ENCODE assay signal across 8 cellular contexts in the genomic region with DNA sequence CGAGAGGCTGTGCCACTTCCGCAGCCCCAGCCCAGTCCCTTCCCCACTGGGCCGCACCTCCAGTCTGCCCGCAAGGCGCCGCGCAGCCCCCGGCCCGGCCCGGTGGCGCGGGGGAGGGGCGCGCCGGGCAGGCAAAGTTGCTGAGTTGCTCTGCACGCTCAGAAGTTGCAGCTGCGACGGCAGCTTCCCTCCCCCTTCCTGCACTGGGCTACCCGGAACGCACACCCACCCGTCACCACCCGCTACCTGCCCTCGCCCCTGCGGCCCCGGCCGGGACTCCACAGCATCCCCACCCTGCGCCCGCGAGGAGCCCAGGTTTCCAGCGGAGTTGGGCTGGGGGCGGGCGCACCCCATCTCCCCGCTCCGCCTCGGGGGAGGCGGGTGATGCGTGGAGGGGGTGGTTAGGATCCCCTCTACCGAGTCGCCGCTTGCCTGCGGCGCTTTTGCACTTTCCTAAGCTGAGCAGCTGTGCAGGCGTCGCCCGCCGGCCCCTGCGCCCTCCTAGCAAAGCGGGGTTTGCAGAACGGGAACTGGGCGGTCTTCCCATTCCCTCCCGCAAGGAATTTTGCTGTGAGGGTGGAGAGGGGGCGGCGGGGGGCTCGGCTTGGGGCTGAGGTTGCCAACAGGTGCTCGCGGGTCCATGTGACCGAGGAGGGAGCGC. TPM values are rescaled to one million over a fixed set of nuclear protein-coding genes. Genes with fewer than 3 reads are reported as not detected.
DNase-seq lines count a peak whose midpoint lies in the region; ATAC-seq and TF ChIP-seq lines count a peak whose summit lies in the region.

No MANE protein-coding gene starts in this region.

- H3K9me3 ChIP-seq in OCI-LY3 (ENCODE audit: insufficient read depth, low read length) (no peaks in the 10 kb centered on the region), Karpas-422 (ENCODE audit: low read length) (no peaks in the 10 kb centered on the region)

- POLR2A ChIA-PET in GM10248 (lab: Yijun Ruan, JAX), result interaction anchor here (1.1 kb wide), 1 partner anchor 664 kb away, joined by 5 read pairs; no protein-coding TSS in a partner anchor

- peak overlapping the region; percentile 94 for H3K4me2 ChIP-seq in OCI-LY3 (ENCODE audit: low read length)
- no peak overlapping the region for H3K4me2 ChIP-seq in Karpas-422 (ENCODE audit: low read depth, low read length, poor library complexity, severe bottlenecking)

- H3K4me1 ChIP-seq in OCI-LY3 (ENCODE audit: low read length), result peaks cover 21% of the 10 kb centered on the region
- H3K4me1 ChIP-seq in Karpas-422 (ENCODE audit: low read length), result peaks cover 2% of the 10 kb centered on the region

- peaks cover 5% of the 10 kb centered on the region for H3K4me1 Mint-ChIP-seq in activated naive CD4-positive, alpha-beta T cell treated with anti-CD3 and anti-CD28 coated beads, Interleukin-2, amount 10 ng/mL, durations not matched to agents 7 days and 5 days

- peak overlapping the region; percentile 91 for H3K4me3 ChIP-seq in OCI-LY3 (ENCODE audit: low read length)
- no peak overlapping the region for H3K4me3 ChIP-seq in Karpas-422 (ENCODE audit: low read length)

- H3K9ac ChIP-seq in OCI-LY3 (ENCODE audit: low read length) (peak overlapping the region; percentile 77), Karpas-422 (ENCODE audit: low read length) (no peak overlapping the region)

- CTCF ChIA-PET in GM10248 (lab: Yijun Ruan, JAX), result no interaction called here
- CTCF ChIA-PET in activated naive CD4-positive, alpha-beta T cell treated with anti-CD3 and anti-CD28 coated beads, Interleukin-2, amount 10 ng/mL, durations not matched to agents 7 days and 5 days (lab: Charles Lee), result no interaction called here

- TF ChIP-seq CTCF in GM10248 (IDR thresholded peaks at IDR 0.05; ENCODE audit: control extremely low read depth, extremely low read depth, low read depth, missing control alignments) (no peak), OCI-LY3 (IDR thresholded peaks at IDR 0.05; ENCODE audit: low read depth, low read length) (no peak)

- H2AFZ ChIP-seq in OCI-LY3 (ENCODE audit: low read depth, low read length) (peak overlapping the region; percentile 92), Karpas-422 (ENCODE audit: low read length) (no peak overlapping the region)

- no peak overlapping the region for H3K27ac Mint-ChIP-seq in activated naive CD4-positive, alpha-beta T cell treated with anti-CD3 and anti-CD28 coated beads, Interleukin-2, amount 10 ng/mL, durations not matched to agents 7 days and 5 days

- no peaks in the 10 kb centered on the region for H3K36me3 ChIP-seq in OCI-LY3 (replicated peaks; ENCODE audit: low read depth, low read length)
- H3K36me3 ChIP-seq in Karpas-422 (ENCODE audit: insufficient read depth, low read length), result no peaks in the 10 kb centered on the region

- H3K79me2 ChIP-seq in OCI-LY3 (ENCODE audit: low read length) (no peaks in the 10 kb centered on the region), Karpas-422 (ENCODE audit: low read length) (no peaks in the 10 kb centered on the region)

- peak overlapping the region; percentile 23; the same call in 1 of the 2 replicates for H3K27ac ChIP-seq in OCI-LY3 (ENCODE audit: low read length)
- H3K27ac ChIP-seq in Karpas-422 (ENCODE audit: low read length), result no peak overlapping the region

- H3K27me3 Mint-ChIP-seq in activated naive CD4-positive, alpha-beta T cell treated with anti-CD3 and anti-CD28 coated beads, Interleukin-2, amount 10 ng/mL, durations not matched to agents 7 days and 5 days, result peaks cover 77% of the 10 kb centered on the region

- peaks cover 4% of the 10 kb centered on the region; the same call in 1 of the 2 replicates for H3K27me3 ChIP-seq in OCI-LY3 (ENCODE audit: low read depth, low read length)
- no peaks in the 10 kb centered on the region for H3K27me3 ChIP-seq in Karpas-422 (ENCODE audit: low read length)

- H3K4me3 Mint-ChIP-seq in activated naive CD4-positive, alpha-beta T cell treated with anti-CD3 and anti-CD28 coated beads, Interleukin-2, amount 10 ng/mL, durations not matched to agents 7 days and 5 days, result peak overlapping the region; percentile 53

- peak; percentile 53 for ATAC-seq in HG02973 (IDR thresholded peaks at IDR 0.05; ENCODE audit: unreplicated experiment)
- ATAC-seq in left cardiac atrium, result peak; percentile 70 to 79

- H4K20me1 ChIP-seq in OCI-LY3 (ENCODE audit: insufficient read depth, low read length) (no peaks in the 10 kb centered on the region), Karpas-422 (ENCODE audit: insufficient read depth, low read depth, low read length) (no peaks in the 10 kb centered on the region)

- DNase-seq in GM10248 (ENCODE audit: extremely low spot score) (peak; percentile 74), left cardiac atrium (peak; percentile 50), retina (peak; percentile 88), Karpas-422 (no peak), pons (ENCODE audit: low spot score) (no peak)
- peak; percentile 61 for DNase-seq in activated naive CD4-positive, alpha-beta T cell treated with anti-CD3 and anti-CD28 coated beads, Interleukin-2, amount 10 ng/mL, durations not matched to agents 7 days and 5 days

- no peaks in the 10 kb centered on the region for H3K9me2 ChIP-seq in Karpas-422 (replicated peaks; ENCODE audit: insufficient read depth, low read length)

- H3K9me3 Mint-ChIP-seq in activated naive CD4-positive, alpha-beta T cell treated with anti-CD3 and anti-CD28 coated beads, Interleukin-2, amount 10 ng/mL, durations not matched to agents 7 days and 5 days, result no peaks in the 10 kb centered on the region

- intact Hi-C loops in left cardiac atrium (cut with DNase I), result no loop called here

- H3K36me3 Mint-ChIP-seq in activated naive CD4-positive, alpha-beta T cell treated with anti-CD3 and anti-CD28 coated beads, Interleukin-2, amount 10 ng/mL, durations not matched to agents 7 days and 5 days, result no peaks in the 10 kb centered on the region

RNA-seq across cellular contexts. Expression of a gene that starts 55.9 kb away (rescaled TPM):
- 10 to 100 TPM; 34.2 to 37.6 TPM for total RNA-seq in left cardiac atrium
- total RNA-seq in Karpas-422 (2014; rRNA removed; shearing (Covaris generic); ENCODE audit: low replicate concordance), result 3.2 and 5.0 TPM in 2 replicates

Comparison
In these comparisons a context has a peak if more than half of its experiments do, and no peak if none do; other contexts are left out.
1. DNase-seq: peak in GM10248 (single experiment), activated naive CD4-positive, alpha-beta T cell treated with anti-CD3 and anti-CD28 coated beads, Interleukin-2, amount 10 ng/mL, durations not matched to agents 7 days and 5 days (single experiment), left cardiac atrium (single experiment) and retina (single experiment); none in Karpas-422 (single experiment) and pons (single experiment).